In genomic region chr1:234565132-234565531, GRCh38 we compare ENCODE assay signal across 1 cellular context.
TF ChIP-seq lines count a peak whose summit lies in the region.

No MANE protein-coding gene starts in this region.

TF ChIP-seq in neural cell, 6 proteins besides CTCF, POLR2A, EP300 and RAD21:
- no peak for TF ChIP-seq REST (IDR thresholded peaks at IDR 0.05; ENCODE audit: borderline replicate concordance)
